ENCODE assay signal across 3 cellular contexts in the genomic region with DNA sequence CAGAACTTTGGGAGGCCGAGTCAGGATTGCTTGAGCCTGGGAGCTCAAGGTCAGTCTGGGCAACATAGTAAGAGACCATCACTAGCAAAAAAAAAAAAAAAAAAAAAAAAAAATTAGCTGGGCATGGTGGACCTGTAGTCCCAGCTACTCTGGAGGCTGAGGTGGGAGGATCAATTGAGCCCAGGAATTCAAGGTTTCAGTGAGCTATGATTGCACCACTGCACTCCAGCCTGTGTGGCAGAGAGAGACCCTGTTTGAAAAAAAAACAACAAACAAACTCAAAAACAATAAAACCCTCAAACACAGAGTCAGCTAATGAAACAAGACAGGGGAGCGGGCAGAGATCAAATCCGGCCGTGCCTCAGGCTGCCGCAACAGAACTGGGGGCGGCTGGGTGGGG.
A peak's percentile ranks its signal among the peaks of the same experiment; 100 is the strongest.
TF ChIP-seq lines count a peak whose summit lies in the region.

No MANE protein-coding gene starts in this region.

TF ChIP-seq in HepG2, 621 proteins besides CTCF, POLR2A, EP300 and RAD21 (continues in another document):
- TF ChIP-seq ZMYM3 (CRISPR knock-in tag; IDR thresholded peaks at IDR 0.05) (peak; percentile 73; the same call in 1 of the 2 replicates), FOXA1 (IDR thresholded peaks at IDR 0.05) (no peak), FOXA1 (CRISPR knock-in tag; IDR thresholded peaks at IDR 0.05) (no peak), MED1 (CRISPR knock-in tag; IDR thresholded peaks at IDR 0.05) (peak; percentile 18; the same call in 1 of the 2 replicates), FOXP1 (IDR thresholded peaks at IDR 0.05) (no peak), FOXP1 (CRISPR knock-in tag; IDR thresholded peaks at IDR 0.05) (peak; percentile 51; the same call in 1 of the 2 replicates), CEBPB (IDR thresholded peaks at IDR 0.05; ENCODE audit: borderline replicate concordance, low read depth, low read length) (peak; percentile 12; the same call in 1 of the 2 replicates), GATAD2A (CRISPR knock-in tag; IDR thresholded peaks at IDR 0.05) (peak; percentile 32; the same call in 1 of the 2 replicates)
- TF ChIP-seq, protein P1, sequence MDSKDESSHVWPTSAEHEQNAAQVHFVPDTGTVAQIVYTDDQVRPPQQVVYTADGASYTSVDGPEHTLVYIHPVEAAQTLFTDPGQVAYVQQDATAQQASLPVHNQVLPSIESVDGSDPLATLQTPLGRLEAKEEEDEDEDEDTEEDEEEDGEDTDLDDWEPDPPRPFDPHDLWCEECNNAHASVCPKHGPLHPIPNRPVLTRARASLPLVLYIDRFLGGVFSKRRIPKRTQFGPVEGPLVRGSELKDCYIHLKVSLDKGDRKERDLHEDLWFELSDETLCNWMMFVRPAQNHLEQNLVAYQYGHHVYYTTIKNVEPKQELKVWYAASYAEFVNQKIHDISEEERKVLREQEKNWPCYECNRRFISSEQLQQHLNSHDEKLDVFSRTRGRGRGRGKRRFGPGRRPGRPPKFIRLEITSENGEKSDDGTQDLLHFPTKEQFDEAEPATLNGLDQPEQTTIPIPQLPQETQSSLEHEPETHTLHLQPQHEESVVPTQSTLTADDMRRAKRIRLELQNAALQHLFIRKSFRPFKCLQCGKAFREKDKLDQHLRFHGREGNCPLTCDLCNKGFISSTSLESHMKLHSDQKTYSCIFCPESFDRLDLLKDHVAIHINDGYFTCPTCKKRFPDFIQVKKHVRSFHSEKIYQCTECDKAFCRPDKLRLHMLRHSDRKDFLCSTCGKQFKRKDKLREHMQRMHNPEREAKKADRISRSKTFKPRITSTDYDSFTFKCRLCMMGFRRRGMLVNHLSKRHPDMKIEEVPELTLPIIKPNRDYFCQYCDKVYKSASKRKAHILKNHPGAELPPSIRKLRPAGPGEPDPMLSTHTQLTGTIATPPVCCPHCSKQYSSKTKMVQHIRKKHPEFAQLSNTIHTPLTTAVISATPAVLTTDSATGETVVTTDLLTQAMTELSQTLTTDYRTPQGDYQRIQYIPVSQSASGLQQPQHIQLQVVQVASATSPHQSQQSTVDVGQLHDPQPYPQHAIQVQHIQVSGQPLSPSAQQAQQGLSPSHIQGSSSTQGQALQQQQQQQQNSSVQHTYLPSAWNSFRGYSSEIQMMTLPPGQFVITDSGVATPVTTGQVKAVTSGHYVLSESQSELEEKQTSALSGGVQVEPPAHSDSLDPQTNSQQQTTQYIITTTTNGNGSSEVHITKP (CRISPR knock-in tag; IDR thresholded peaks at IDR 0.05; ENCODE audit: low read depth) = no peak
- TF ChIP-seq, protein P2, sequence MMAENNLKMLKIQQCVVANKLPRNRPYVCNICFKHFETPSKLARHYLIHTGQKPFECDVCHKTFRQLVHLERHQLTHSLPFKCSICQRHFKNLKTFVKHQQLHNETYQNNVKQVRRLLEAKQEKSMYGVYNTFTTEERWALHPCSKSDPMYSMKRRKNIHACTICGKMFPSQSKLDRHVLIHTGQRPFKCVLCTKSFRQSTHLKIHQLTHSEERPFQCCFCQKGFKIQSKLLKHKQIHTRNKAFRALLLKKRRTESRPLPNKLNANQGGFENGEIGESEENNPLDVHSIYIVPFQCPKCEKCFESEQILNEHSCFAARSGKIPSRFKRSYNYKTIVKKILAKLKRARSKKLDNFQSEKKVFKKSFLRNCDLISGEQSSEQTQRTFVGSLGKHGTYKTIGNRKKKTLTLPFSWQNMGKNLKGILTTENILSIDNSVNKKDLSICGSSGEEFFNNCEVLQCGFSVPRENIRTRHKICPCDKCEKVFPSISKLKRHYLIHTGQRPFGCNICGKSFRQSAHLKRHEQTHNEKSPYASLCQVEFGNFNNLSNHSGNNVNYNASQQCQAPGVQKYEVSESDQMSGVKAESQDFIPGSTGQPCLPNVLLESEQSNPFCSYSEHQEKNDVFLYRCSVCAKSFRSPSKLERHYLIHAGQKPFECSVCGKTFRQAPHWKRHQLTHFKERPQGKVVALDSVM (CRISPR knock-in tag; IDR thresholded peaks at IDR 0.05) = peak; percentile 94
- TF ChIP-seq, protein P3, sequence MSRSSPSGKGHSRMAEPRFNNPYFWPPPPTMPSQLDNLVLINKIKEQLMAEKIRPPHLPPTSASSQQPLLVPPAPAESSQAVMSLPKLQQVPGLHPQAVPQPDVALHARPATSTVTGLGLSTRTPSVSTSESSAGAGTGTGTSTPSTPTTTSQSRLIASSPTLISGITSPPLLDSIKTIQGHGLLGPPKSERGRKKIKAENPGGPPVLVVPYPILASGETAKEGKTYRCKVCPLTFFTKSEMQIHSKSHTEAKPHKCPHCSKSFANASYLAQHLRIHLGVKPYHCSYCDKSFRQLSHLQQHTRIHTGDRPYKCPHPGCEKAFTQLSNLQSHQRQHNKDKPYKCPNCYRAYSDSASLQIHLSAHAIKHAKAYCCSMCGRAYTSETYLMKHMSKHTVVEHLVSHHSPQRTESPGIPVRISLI (CRISPR knock-in tag; IDR thresholded peaks at IDR 0.05; ENCODE audit: borderline replicate concordance) = peak; percentile 49; the same call in 1 of the 2 replicates

TF ChIP-seq in K562, 482 proteins besides CTCF, POLR2A, EP300 and RAD21:
- TF ChIP-seq, protein P4, sequence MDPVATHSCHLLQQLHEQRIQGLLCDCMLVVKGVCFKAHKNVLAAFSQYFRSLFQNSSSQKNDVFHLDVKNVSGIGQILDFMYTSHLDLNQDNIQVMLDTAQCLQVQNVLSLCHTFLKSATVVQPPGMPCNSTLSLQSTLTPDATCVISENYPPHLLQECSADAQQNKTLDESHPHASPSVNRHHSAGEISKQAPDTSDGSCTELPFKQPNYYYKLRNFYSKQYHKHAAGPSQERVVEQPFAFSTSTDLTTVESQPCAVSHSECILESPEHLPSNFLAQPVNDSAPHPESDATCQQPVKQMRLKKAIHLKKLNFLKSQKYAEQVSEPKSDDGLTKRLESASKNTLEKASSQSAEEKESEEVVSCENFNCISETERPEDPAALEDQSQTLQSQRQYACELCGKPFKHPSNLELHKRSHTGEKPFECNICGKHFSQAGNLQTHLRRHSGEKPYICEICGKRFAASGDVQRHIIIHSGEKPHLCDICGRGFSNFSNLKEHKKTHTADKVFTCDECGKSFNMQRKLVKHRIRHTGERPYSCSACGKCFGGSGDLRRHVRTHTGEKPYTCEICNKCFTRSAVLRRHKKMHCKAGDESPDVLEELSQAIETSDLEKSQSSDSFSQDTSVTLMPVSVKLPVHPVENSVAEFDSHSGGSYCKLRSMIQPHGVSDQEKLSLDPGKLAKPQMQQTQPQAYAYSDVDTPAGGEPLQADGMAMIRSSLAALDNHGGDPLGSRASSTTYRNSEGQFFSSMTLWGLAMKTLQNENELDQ (CRISPR knock-in tag; IDR thresholded peaks at IDR 0.05; ENCODE audit: borderline replicate concordance) = no peak
- peak; percentile 45; the same call in 1 of the 2 replicates for TF ChIP-seq ZBTB7A (IDR thresholded peaks at IDR 0.05; ENCODE audit: borderline replicate concordance, control insufficient read depth, low read depth, low read length)

TF ChIP-seq in SK-N-SH, 30 proteins besides CTCF, POLR2A, EP300 and RAD21:
- TF ChIP-seq, protein P5, sequence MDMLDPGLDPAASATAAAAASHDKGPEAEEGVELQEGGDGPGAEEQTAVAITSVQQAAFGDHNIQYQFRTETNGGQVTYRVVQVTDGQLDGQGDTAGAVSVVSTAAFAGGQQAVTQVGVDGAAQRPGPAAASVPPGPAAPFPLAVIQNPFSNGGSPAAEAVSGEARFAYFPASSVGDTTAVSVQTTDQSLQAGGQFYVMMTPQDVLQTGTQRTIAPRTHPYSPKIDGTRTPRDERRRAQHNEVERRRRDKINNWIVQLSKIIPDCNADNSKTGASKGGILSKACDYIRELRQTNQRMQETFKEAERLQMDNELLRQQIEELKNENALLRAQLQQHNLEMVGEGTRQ (IDR thresholded peaks at IDR 0.05; ENCODE audit: borderline replicate concordance, low read depth, low read length) = no peak
- TF ChIP-seq FOSL2 (IDR thresholded peaks at IDR 0.05; ENCODE audit: borderline replicate concordance, low read depth) = no peak
- no peak for TF ChIP-seq POLR2AphosphoS5 (IDR thresholded peaks at IDR 0.05; ENCODE audit: low read depth, low read length)
- no peak for TF ChIP-seq FOXM1 (IDR thresholded peaks at IDR 0.05; ENCODE audit: low read depth)
- no peak for TF ChIP-seq ELF1 (IDR thresholded peaks at IDR 0.05)
- TF ChIP-seq, protein P6, sequence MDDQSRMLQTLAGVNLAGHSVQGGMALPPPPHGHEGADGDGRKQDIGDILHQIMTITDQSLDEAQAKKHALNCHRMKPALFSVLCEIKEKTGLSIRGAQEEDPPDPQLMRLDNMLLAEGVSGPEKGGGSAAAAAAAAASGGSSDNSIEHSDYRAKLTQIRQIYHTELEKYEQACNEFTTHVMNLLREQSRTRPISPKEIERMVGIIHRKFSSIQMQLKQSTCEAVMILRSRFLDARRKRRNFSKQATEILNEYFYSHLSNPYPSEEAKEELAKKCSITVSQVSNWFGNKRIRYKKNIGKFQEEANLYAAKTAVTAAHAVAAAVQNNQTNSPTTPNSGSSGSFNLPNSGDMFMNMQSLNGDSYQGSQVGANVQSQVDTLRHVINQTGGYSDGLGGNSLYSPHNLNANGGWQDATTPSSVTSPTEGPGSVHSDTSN (IDR thresholded peaks at IDR 0.05) = no peak
- TF ChIP-seq, protein P7, sequence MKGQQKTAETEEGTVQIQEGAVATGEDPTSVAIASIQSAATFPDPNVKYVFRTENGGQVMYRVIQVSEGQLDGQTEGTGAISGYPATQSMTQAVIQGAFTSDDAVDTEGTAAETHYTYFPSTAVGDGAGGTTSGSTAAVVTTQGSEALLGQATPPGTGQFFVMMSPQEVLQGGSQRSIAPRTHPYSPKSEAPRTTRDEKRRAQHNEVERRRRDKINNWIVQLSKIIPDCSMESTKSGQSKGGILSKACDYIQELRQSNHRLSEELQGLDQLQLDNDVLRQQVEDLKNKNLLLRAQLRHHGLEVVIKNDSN (IDR thresholded peaks at IDR 0.05; ENCODE audit: borderline replicate concordance, low read depth) = no peak
- no peak for TF ChIP-seq EZH2phosphoT487 (IDR thresholded peaks at IDR 0.05; ENCODE audit: borderline replicate concordance, low read depth)
- TF ChIP-seq, protein P8, sequence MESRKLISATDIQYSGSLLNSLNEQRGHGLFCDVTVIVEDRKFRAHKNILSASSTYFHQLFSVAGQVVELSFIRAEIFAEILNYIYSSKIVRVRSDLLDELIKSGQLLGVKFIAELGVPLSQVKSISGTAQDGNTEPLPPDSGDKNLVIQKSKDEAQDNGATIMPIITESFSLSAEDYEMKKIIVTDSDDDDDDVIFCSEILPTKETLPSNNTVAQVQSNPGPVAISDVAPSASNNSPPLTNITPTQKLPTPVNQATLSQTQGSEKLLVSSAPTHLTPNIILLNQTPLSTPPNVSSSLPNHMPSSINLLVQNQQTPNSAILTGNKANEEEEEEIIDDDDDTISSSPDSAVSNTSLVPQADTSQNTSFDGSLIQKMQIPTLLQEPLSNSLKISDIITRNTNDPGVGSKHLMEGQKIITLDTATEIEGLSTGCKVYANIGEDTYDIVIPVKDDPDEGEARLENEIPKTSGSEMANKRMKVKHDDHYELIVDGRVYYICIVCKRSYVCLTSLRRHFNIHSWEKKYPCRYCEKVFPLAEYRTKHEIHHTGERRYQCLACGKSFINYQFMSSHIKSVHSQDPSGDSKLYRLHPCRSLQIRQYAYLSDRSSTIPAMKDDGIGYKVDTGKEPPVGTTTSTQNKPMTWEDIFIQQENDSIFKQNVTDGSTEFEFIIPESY (IDR thresholded peaks at IDR 0.05; ENCODE audit: borderline replicate concordance, low read depth) = no peak
- TF ChIP-seq, protein P9, sequence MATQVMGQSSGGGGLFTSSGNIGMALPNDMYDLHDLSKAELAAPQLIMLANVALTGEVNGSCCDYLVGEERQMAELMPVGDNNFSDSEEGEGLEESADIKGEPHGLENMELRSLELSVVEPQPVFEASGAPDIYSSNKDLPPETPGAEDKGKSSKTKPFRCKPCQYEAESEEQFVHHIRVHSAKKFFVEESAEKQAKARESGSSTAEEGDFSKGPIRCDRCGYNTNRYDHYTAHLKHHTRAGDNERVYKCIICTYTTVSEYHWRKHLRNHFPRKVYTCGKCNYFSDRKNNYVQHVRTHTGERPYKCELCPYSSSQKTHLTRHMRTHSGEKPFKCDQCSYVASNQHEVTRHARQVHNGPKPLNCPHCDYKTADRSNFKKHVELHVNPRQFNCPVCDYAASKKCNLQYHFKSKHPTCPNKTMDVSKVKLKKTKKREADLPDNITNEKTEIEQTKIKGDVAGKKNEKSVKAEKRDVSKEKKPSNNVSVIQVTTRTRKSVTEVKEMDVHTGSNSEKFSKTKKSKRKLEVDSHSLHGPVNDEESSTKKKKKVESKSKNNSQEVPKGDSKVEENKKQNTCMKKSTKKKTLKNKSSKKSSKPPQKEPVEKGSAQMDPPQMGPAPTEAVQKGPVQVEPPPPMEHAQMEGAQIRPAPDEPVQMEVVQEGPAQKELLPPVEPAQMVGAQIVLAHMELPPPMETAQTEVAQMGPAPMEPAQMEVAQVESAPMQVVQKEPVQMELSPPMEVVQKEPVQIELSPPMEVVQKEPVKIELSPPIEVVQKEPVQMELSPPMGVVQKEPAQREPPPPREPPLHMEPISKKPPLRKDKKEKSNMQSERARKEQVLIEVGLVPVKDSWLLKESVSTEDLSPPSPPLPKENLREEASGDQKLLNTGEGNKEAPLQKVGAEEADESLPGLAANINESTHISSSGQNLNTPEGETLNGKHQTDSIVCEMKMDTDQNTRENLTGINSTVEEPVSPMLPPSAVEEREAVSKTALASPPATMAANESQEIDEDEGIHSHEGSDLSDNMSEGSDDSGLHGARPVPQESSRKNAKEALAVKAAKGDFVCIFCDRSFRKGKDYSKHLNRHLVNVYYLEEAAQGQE (IDR thresholded peaks at IDR 0.05; ENCODE audit: low read depth, low read length) = no peak
- TF ChIP-seq SMC3 (IDR thresholded peaks at IDR 0.05; ENCODE audit: low read depth, low read length) = no peak
- TF ChIP-seq TEAD4 (IDR thresholded peaks at IDR 0.05; ENCODE audit: borderline replicate concordance, insufficient read depth) = no peak
- no peak for TF ChIP-seq SIN3A (IDR thresholded peaks at IDR 0.05; ENCODE audit: borderline replicate concordance, low read depth, low read length)
- no peak for TF ChIP-seq TAF1 (IDR thresholded peaks at IDR 0.05; ENCODE audit: borderline replicate concordance, low read depth, low read length)
- TF ChIP-seq MEF2A (IDR thresholded peaks at IDR 0.05; ENCODE audit: borderline replicate concordance, low read depth) = no peak
- TF ChIP-seq, protein P10, sequence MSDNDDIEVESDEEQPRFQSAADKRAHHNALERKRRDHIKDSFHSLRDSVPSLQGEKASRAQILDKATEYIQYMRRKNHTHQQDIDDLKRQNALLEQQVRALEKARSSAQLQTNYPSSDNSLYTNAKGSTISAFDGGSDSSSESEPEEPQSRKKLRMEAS (IDR thresholded peaks at IDR 0.05; ENCODE audit: low read depth) = no peak
- no peak for TF ChIP-seq TCF12 (IDR thresholded peaks at IDR 0.05)
- no peak for TF ChIP-seq NRF1 (IDR thresholded peaks at IDR 0.05; ENCODE audit: low read depth, low read length)
- TF ChIP-seq RFX5 (IDR thresholded peaks at IDR 0.05; ENCODE audit: low read length) = no peak
- no peak for TF ChIP-seq MXI1 (IDR thresholded peaks at IDR 0.05; ENCODE audit: low read depth, low read length)
